In genomic region chr9:81103597-81104471, GRCh38 we compare ENCODE assay signal across 2 cellular contexts.
TF ChIP-seq lines count a peak whose summit lies in the region.

No MANE protein-coding gene starts in this region.

TF ChIP-seq in IMR-90, 13 proteins besides CTCF, POLR2A, EP300 and RAD21:
- TF ChIP-seq SMC3 (IDR thresholded peaks at IDR 0.05; ENCODE audit: low read depth, low read length) (0 out of 2 replicates have a peak, but pooled peaks have one; percentile 10), MAZ (IDR thresholded peaks at IDR 0.05; ENCODE audit: borderline replicate concordance, low read depth, low read length) (no peak), MAFK (IDR thresholded peaks at IDR 0.05; ENCODE audit: low read depth, low read length) (no peak)

TF ChIP-seq in HepG2, 621 proteins besides CTCF, POLR2A, EP300 and RAD21:
- TF ChIP-seq FOXA1 (IDR thresholded peaks at IDR 0.05): no peak
- TF ChIP-seq FOXA1 (CRISPR knock-in tag; IDR thresholded peaks at IDR 0.05): no peak
- TF ChIP-seq MEIS2 (CRISPR knock-in tag; IDR thresholded peaks at IDR 0.05): no peak
- TF ChIP-seq STAG1 (CRISPR knock-in tag; IDR thresholded peaks at IDR 0.05): peak; percentile 22; the same call in 1 of the 2 replicates
- TF ChIP-seq RFXAP (CRISPR knock-in tag; IDR thresholded peaks at IDR 0.05; ENCODE audit: borderline replicate concordance): no peak
- TF ChIP-seq PAWR (CRISPR knock-in tag; IDR thresholded peaks at IDR 0.05; ENCODE audit: borderline replicate concordance): no peak
- TF ChIP-seq HNRNPL (IDR thresholded peaks at IDR 0.05; ENCODE audit: low read depth, low read length): no peak
- TF ChIP-seq, protein P1, sequence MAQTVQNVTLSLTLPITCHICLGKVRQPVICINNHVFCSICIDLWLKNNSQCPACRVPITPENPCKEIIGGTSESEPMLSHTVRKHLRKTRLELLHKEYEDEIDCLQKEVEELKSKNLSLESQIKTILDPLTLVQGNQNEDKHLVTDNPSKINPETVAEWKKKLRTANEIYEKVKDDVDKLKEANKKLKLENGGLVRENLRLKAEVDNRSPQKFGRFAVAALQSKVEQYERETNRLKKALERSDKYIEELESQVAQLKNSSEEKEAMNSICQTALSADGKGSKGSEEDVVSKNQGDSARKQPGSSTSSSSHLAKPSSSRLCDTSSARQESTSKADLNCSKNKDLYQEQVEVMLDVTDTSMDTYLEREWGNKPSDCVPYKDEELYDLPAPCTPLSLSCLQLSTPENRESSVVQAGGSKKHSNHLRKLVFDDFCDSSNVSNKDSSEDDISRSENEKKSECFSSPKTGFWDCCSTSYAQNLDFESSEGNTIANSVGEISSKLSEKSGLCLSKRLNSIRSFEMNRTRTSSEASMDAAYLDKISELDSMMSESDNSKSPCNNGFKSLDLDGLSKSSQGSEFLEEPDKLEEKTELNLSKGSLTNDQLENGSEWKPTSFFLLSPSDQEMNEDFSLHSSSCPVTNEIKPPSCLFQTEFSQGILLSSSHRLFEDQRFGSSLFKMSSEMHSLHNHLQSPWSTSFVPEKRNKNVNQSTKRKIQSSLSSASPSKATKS (CRISPR knock-in tag; IDR thresholded peaks at IDR 0.05): no peak
